ENCODE assay signal across 8 cellular contexts in genomic region chr2:8680931-8681760, GRCh38. TPM values are rescaled to one million over a fixed set of nuclear protein-coding genes. Genes with fewer than 3 reads are reported as not detected.
DNase-seq lines count a peak whose midpoint lies in the region; ATAC-seq, FAIRE-seq and TF ChIP-seq lines count a peak whose summit lies in the region.

No MANE protein-coding gene starts in this region.

- no peaks in the 10 kb centered on the region for H3K36me3 Mint-ChIP-seq in chondrocyte (ENCODE audit: low read depth)

- H3K27ac ChIP-seq in 22Rv1, result peak overlapping the region; percentile 100
- peak overlapping the region; percentile 100 for H3K27ac ChIP-seq in HepG2 (ENCODE audit: extremely low read length, insufficient read depth, low read length)

- H3K9me3 Mint-ChIP-seq in chondrocyte (ENCODE audit: low read depth), result no peaks in the 10 kb centered on the region

- no peak for TF ChIP-seq CTCF in 22Rv1 (IDR thresholded peaks at IDR 0.05)
- no peak for TF ChIP-seq CTCF in chondrocyte (IDR thresholded peaks at IDR 0.05)
- no peak for TF ChIP-seq CTCF in HepG2 (CRISPR knock-in tag; IDR thresholded peaks at IDR 0.05)

- peaks cover 36% of the 10 kb centered on the region for H3K79me2 ChIP-seq in HepG2 (ENCODE audit: insufficient read depth, low read length)

- CTCF ChIA-PET in HepG2 (lab: Yijun Ruan, JAX; ENCODE audit: low intra/inter-chr PET ratio, low total read pairs), result no interaction called here

- H3K4me1 ChIP-seq in HepG2 (ENCODE audit: insufficient read depth, low read length), result peaks cover 33% of the 10 kb centered on the region

- H3K9me3 ChIP-seq in HepG2 (ENCODE audit: low read length), result no peaks in the 10 kb centered on the region

- peak in 1 of 2 experiments; percentile 29; a peak in 1 of 4 replicates for TF ChIP-seq POLR2A in HepG2 (IDR thresholded peaks at IDR 0.05; ENCODE audit: insufficient read depth in 1 of 2, low read depth in 2 of 2, low read length in 2 of 2)

- peaks cover 53% of the 10 kb centered on the region for H3K4me1 Mint-ChIP-seq in chondrocyte (ENCODE audit: low read depth)

- peak overlapping the region; percentile 99 for H3K4me2 ChIP-seq in HepG2 (ENCODE audit: low read depth, low read length)

- peaks cover 0 to 8% of the 10 kb centered on the region in 2 experiments; a peak in 1 of 5 replicates for H3K27me3 ChIP-seq in HepG2 (ENCODE audit: control insufficient read depth in 1 of 2, insufficient read depth in 2 of 2, low read length in 2 of 2)

- H3K9ac ChIP-seq in HepG2 (ENCODE audit: insufficient read depth, low read depth, low read length), result peak overlapping the region; percentile 100

- peak; percentile 52 for DNase-seq in GM19240 (ENCODE audit: insufficient read length, low spot score)
- DNase-seq in NCI-H345 (lab: John Stamatoyannopoulos, UW), result peak; percentile 92
- peak; percentile 67 for DNase-seq in activated CD4-positive, CD25-positive, alpha-beta regulatory T cell treated with anti-CD3 and anti-CD28 coated beads, Interleukin-2, amount 50 U/mL, for 72 hours
- DNase-seq in chondrocyte (ENCODE audit: low spot score), result no peak
- peak; percentile 78 for DNase-seq in HepG2 (ENCODE audit: low spot score)
- peak; percentile 73 to 80 for DNase-seq in stimulated activated CD4-positive, alpha-beta T cell treated with anti-CD3 and anti-CD28 coated beads, Interleukin-2, amount 100 ng/mL, for 48 hours

- BruUV-seq in HepG2 (replicated peaks; lab: Mats Ljungman, UMichigan), result no TSS peak

- H3K36me3 ChIP-seq in HepG2 (replicated peaks in 1 of 2; ENCODE audit: control insufficient read depth in 1 of 2, insufficient read depth in 2 of 2, low read length in 2 of 2), result no peaks in the 10 kb centered on the region

- FAIRE-seq in HepG2 (lab: Jason Lieb, UNC), result no peak

- ATAC-seq in HepG2, result 0 out of 3 replicates have a peak, but pooled peaks have one; percentile 1
- no peak for ATAC-seq in GM19397 (IDR thresholded peaks at IDR 0.05; ENCODE audit: unreplicated experiment)

- no peaks in the 10 kb centered on the region for H3K27me3 Mint-ChIP-seq in chondrocyte (ENCODE audit: low read depth)

- 1% methylated on average over 29 of the region's 29 CpGs for WGBS in HepG2 (ENCODE audit: low lambda C conversion rate)

- TF ChIP-seq RAD21 in HepG2 (CRISPR knock-in tag; IDR thresholded peaks at IDR 0.05), result no peak

- in situ Hi-C loops in HepG2 (cut with HindIII; ENCODE audit: extremely low pct_ligation_motif_present, low pct_unique_long_range_greater_than_20kb), result no loop called here

- H3K4me3 Mint-ChIP-seq in chondrocyte (ENCODE audit: unreplicated experiment), result peak overlapping the region; percentile 75

- no peak overlapping the region for H2AFZ ChIP-seq in HepG2 (ENCODE audit: low read length)

- peak overlapping the region; percentile 65 to 94 (median 79) for H3K4me3 ChIP-seq in HepG2 (replicated peaks in 1 of 3; ENCODE audit: insufficient read depth in 1 of 3, low read depth in 2 of 3, low read length in 3 of 3)

- TF ChIP-seq EP300 in HepG2 (IDR thresholded peaks at IDR 0.05; ENCODE audit: low read depth in 2 of 2, low read length in 2 of 2) (peak; percentile 5 to 53; a peak in 2 of 4 replicates), HepG2 (CRISPR knock-in tag; IDR thresholded peaks at IDR 0.05; ENCODE audit: borderline replicate concordance) (0 out of 2 replicates have a peak, but pooled peaks have one; percentile 19)

- peaks cover 21% of the 10 kb centered on the region for H4K20me1 ChIP-seq in HepG2 (ENCODE audit: insufficient read depth, low read length)

- intact Hi-C loops in HepG2 (cut with micrococcal nuclease; ENCODE audit: unreplicated experiment), result loop anchor here (1.0 to 5.0 kb wide), 7 partner anchors 48 to 1584 kb away; no protein-coding TSS in a partner anchor

- POLR2A ChIA-PET in HepG2 (lab: Yijun Ruan, JAX), result interaction anchor here (0.7 to 7.2 kb wide), 58 partner anchors 9 to 1254 kb away, joined by 3 to 354 read pairs (median 7); no protein-coding TSS in a partner anchor

- peak overlapping the region; percentile 94 for H3K27ac Mint-ChIP-seq in chondrocyte (ENCODE audit: unreplicated experiment)

TF ChIP-seq in HepG2, 621 proteins besides CTCF, POLR2A, EP300 and RAD21 (continues in another document):
- TF ChIP-seq MAZ (IDR thresholded peaks at IDR 0.05; ENCODE audit: borderline replicate concordance, low read depth, low read length), result 0 out of 2 replicates have a peak, but pooled peaks have one; percentile 50
- no peak for TF ChIP-seq MAZ (CRISPR knock-in tag; IDR thresholded peaks at IDR 0.05; ENCODE audit: low read depth)
- TF ChIP-seq ZSCAN30 (CRISPR knock-in tag; IDR thresholded peaks at IDR 0.05), result 0 out of 2 replicates have a peak, but pooled peaks have one; percentile 0
- TF ChIP-seq HNF1B (CRISPR knock-in tag; IDR thresholded peaks at IDR 0.05), result peak; percentile 59
- peak; percentile 33 for TF ChIP-seq CHD4 (IDR thresholded peaks at IDR 0.05; ENCODE audit: borderline replicate concordance, low read length)
- TF ChIP-seq NR2F6 (IDR thresholded peaks at IDR 0.05), result no peak
- 0 out of 2 replicates have a peak, but pooled peaks have one; percentile 7 for TF ChIP-seq NR2F6 (CRISPR knock-in tag; IDR thresholded peaks at IDR 0.05)
- TF ChIP-seq SSRP1 (CRISPR knock-in tag; IDR thresholded peaks at IDR 0.05), result no peak
- 0 out of 2 replicates have a peak, but pooled peaks have one; percentile 27 for TF ChIP-seq KDM2A (CRISPR knock-in tag; IDR thresholded peaks at IDR 0.05; ENCODE audit: borderline replicate concordance, low read depth)
- TF ChIP-seq FOSL2 (CRISPR knock-in tag; IDR thresholded peaks at IDR 0.05), result peak; percentile 32; the same call in 1 of the 2 replicates
- peak; percentile 49; the same call in 1 of the 2 replicates for TF ChIP-seq ZNF639 (CRISPR knock-in tag; conservative IDR thresholded peaks at IDR 0.05)
- TF ChIP-seq HOXA3 (CRISPR knock-in tag; IDR thresholded peaks at IDR 0.05), result 0 out of 2 replicates have a peak, but pooled peaks have one; percentile 25
- TF ChIP-seq DRAP1 (CRISPR knock-in tag; IDR thresholded peaks at IDR 0.05), result peak; percentile 91
- peak; percentile 66; the same call in 1 of the 2 replicates for TF ChIP-seq BRD4 (CRISPR knock-in tag; IDR thresholded peaks at IDR 0.05)
- TF ChIP-seq ZNF781 (CRISPR knock-in tag; IDR thresholded peaks at IDR 0.05; ENCODE audit: borderline replicate concordance, not compliant biosample characterization), result peak; percentile 30
- TF ChIP-seq ZNF12 (CRISPR knock-in tag; IDR thresholded peaks at IDR 0.05), result 0 out of 2 replicates have a peak, but pooled peaks have one; percentile 11
- TF ChIP-seq CHD2 (IDR thresholded peaks at IDR 0.05; ENCODE audit: low read depth, low read length), result no peak

RNA-seq across cellular contexts. Expression of gene ID2, which starts 0.7 kb away (rescaled TPM):
- 23.1 to 50.5 TPM (median 23.2 TPM) in 3 replicates for total RNA-seq in chondrocyte
- total RNA-seq in HepG2 (2016; rRNA removed; fragmentation: Illumina TruSeq; extraction: Trizol), result 214 and 258 TPM in 2 replicates
- total RNA-seq in HepG2 (2016; cell fraction: cytosol; rRNA removed; fragmentation: Illumina TruSeq; extraction: Trizol; ENCODE audit: low read depth), result 123 and 125 TPM in 2 replicates
- 231 and 299 TPM in 2 replicates for total RNA-seq in HepG2 (2016; cell fraction: insoluble cytoplasmic fraction; rRNA removed; fragmentation: Illumina TruSeq; extraction: Trizol)
- total RNA-seq in HepG2 (2016; cell fraction: membrane; rRNA removed; fragmentation: Illumina TruSeq; extraction: Trizol), result 120 and 130 TPM in 2 replicates
- 161 and 168 TPM in 2 replicates for total RNA-seq in HepG2 (2016; cell fraction: nucleus; rRNA removed; fragmentation: Illumina TruSeq; extraction: Trizol)
- polyA plus RNA-seq in HepG2 (2011; rRNA removed), result 610 and 719 TPM in 2 replicates
- 553 and 655 TPM in 2 replicates for polyA plus RNA-seq in HepG2 (2011; cell fraction: cytosol; rRNA removed)
- polyA plus RNA-seq in HepG2 (2011; cell fraction: nucleus; rRNA removed), result 354 and 556 TPM in 2 replicates
- polyA plus RNA-seq in HepG2 (2012), result 144 and 150 TPM in 2 replicates
- polyA plus RNA-seq in HepG2 (2016; cell fraction: cytosol; fragmentation: Illumina TruSeq; extraction: Trizol; ENCODE audit: low read depth), result 39.6 and 40.9 TPM in 2 replicates
- 355 and 371 TPM in 2 replicates for polyA plus RNA-seq in HepG2 (2016; cell fraction: insoluble cytoplasmic fraction; fragmentation: Illumina TruSeq; extraction: Trizol; ENCODE audit: low read depth)
- polyA plus RNA-seq in HepG2 (2016; cell fraction: membrane; fragmentation: Illumina TruSeq; extraction: Trizol; ENCODE audit: low read depth), result 61.5 and 69.8 TPM in 2 replicates
- 375 and 408 TPM in 2 replicates for polyA plus RNA-seq in HepG2 (2016; cell fraction: nucleus; fragmentation: Illumina TruSeq; extraction: Trizol; ENCODE audit: insufficient read depth, low read depth)
- 143 and 451 TPM in 2 replicates for polyA minus RNA-seq in HepG2 (2011; rRNA and poly(A)+ RNA removed; ENCODE audit: low replicate concordance)
- polyA minus RNA-seq in HepG2 (2011; cell fraction: cytosol; rRNA and poly(A)+ RNA removed), result 138 and 177 TPM in 2 replicates
- 115 and 276 TPM in 2 replicates for polyA minus RNA-seq in HepG2 (2011; cell fraction: nucleus; rRNA and poly(A)+ RNA removed)
